1 cellular context compared by ENCODE assay signal in genomic region chr2:9690252-9690651, GRCh38.
TF ChIP-seq lines count a peak whose summit lies in the region.

No MANE protein-coding gene starts in this region.

TF ChIP-seq in H1, 55 proteins besides CTCF, POLR2A, EP300 and RAD21 (continued from another document):
- TF ChIP-seq CHD7 (IDR thresholded peaks at IDR 0.05; ENCODE audit: insufficient replicate concordance, low read length) (no peak), GTF2F1 (IDR thresholded peaks at IDR 0.05; ENCODE audit: borderline replicate concordance, low read depth, low read length) (no peak), RFX5 (IDR thresholded peaks at IDR 0.05; ENCODE audit: borderline replicate concordance, low read depth, low read length) (no peak), RBBP5 (IDR thresholded peaks at IDR 0.05; ENCODE audit: borderline replicate concordance, low read depth, low read length) (no peak), CHD2 (IDR thresholded peaks at IDR 0.05; ENCODE audit: low read length) (no peak), PHF8 (conservative IDR thresholded peaks at IDR 0.05; ENCODE audit: low read depth, low read length) (no peak), BCL11A (IDR thresholded peaks at IDR 0.05; ENCODE audit: low read depth in 2 of 2, low read length in 2 of 2) (no peak), YY1 (IDR thresholded peaks at IDR 0.05; ENCODE audit: low read depth, low read length) (no peak), GABPA (IDR thresholded peaks at IDR 0.05; ENCODE audit: borderline replicate concordance, insufficient read depth, low read length) (no peak), MAFK (IDR thresholded peaks at IDR 0.05; ENCODE audit: low read depth, low read length) (no peak), E2F6 (IDR thresholded peaks at IDR 0.05) (no peak), EGR1 (IDR thresholded peaks at IDR 0.05; ENCODE audit: borderline replicate concordance, low read depth, low read length) (no peak)
